2 cellular contexts compared by ENCODE assay signal in the genomic region with DNA sequence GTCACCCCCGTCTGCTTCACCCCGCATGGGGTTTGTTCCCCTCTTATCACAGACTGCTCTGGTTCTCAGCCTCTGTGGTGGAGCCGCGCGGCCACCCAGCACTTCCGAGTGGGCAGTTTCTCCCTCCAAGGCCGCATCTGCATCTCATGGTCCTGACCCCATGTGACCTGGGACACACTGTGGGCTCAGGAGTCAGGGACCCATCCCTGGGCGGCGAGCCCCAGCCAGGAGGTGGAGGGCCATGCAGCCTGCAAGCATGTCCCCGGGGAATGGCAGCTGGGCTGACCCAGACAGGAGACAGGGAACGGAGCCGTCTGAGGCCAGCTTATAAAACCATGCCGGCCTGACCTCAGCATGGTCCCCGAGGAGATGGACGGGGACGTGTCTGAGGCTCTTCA.
TF ChIP-seq lines count a peak whose summit lies in the region.

No MANE protein-coding gene starts in this region.

TF ChIP-seq in SK-N-SH, 30 proteins besides CTCF, POLR2A, EP300 and RAD21 (continued from another document):
- no peak for TF ChIP-seq TAF1 (IDR thresholded peaks at IDR 0.05; ENCODE audit: borderline replicate concordance, low read depth, low read length)
- TF ChIP-seq, protein P1, sequence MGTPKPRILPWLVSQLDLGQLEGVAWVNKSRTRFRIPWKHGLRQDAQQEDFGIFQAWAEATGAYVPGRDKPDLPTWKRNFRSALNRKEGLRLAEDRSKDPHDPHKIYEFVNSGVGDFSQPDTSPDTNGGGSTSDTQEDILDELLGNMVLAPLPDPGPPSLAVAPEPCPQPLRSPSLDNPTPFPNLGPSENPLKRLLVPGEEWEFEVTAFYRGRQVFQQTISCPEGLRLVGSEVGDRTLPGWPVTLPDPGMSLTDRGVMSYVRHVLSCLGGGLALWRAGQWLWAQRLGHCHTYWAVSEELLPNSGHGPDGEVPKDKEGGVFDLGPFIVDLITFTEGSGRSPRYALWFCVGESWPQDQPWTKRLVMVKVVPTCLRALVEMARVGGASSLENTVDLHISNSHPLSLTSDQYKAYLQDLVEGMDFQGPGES (IDR thresholded peaks at IDR 0.05; ENCODE audit: low read depth, low read length), result no peak
- TF ChIP-seq NRF1 (IDR thresholded peaks at IDR 0.05; ENCODE audit: low read depth, low read length), result no peak
- TF ChIP-seq RFX5 (IDR thresholded peaks at IDR 0.05; ENCODE audit: low read length), result no peak
TF ChIP-seq in SK-N-SH: peak in this region for 0.

TF ChIP-seq in SK-N-SH treated with all-trans-retinoic acid at 6 μM for 48 hours, 23 proteins besides CTCF, POLR2A, EP300 and RAD21 (continued from another document):
- no peak for TF ChIP-seq SNAI2 (CRISPR knock-in tag; IDR thresholded peaks at IDR 0.05)
- TF ChIP-seq, protein P2, sequence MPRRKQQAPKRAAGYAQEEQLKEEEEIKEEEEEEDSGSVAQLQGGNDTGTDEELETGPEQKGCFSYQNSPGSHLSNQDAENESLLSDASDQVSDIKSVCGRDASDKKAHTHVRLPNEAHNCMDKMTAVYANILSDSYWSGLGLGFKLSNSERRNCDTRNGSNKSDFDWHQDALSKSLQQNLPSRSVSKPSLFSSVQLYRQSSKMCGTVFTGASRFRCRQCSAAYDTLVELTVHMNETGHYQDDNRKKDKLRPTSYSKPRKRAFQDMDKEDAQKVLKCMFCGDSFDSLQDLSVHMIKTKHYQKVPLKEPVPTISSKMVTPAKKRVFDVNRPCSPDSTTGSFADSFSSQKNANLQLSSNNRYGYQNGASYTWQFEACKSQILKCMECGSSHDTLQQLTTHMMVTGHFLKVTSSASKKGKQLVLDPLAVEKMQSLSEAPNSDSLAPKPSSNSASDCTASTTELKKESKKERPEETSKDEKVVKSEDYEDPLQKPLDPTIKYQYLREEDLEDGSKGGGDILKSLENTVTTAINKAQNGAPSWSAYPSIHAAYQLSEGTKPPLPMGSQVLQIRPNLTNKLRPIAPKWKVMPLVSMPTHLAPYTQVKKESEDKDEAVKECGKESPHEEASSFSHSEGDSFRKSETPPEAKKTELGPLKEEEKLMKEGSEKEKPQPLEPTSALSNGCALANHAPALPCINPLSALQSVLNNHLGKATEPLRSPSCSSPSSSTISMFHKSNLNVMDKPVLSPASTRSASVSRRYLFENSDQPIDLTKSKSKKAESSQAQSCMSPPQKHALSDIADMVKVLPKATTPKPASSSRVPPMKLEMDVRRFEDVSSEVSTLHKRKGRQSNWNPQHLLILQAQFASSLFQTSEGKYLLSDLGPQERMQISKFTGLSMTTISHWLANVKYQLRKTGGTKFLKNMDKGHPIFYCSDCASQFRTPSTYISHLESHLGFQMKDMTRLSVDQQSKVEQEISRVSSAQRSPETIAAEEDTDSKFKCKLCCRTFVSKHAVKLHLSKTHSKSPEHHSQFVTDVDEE (CRISPR knock-in tag; IDR thresholded peaks at IDR 0.05), result no peak
- TF ChIP-seq, protein P3, sequence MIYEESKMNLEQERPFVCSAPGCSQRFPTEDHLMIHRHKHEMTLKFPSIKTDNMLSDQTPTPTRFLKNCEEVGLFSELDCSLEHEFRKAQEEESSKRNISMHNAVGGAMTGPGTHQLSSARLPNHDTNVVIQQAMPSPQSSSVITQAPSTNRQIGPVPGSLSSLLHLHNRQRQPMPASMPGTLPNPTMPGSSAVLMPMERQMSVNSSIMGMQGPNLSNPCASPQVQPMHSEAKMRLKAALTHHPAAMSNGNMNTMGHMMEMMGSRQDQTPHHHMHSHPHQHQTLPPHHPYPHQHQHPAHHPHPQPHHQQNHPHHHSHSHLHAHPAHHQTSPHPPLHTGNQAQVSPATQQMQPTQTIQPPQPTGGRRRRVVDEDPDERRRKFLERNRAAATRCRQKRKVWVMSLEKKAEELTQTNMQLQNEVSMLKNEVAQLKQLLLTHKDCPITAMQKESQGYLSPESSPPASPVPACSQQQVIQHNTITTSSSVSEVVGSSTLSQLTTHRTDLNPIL (CRISPR knock-in tag; IDR thresholded peaks at IDR 0.05; ENCODE audit: low read depth), result no peak
TF ChIP-seq in SK-N-SH treated with all-trans-retinoic acid at 6 μM for 48 hours: peak in this region for 0.
